18 cellular contexts compared by ENCODE assay signal in genomic region chr18:76791642-76792041, GRCh38. TPM values are rescaled to one million over a fixed set of nuclear protein-coding genes. Genes with fewer than 3 reads are reported as not detected.
A peak's percentile ranks its signal among the peaks of the same experiment; 100 is the strongest.
DNase-seq lines count a peak whose midpoint lies in the region; ATAC-seq, FAIRE-seq and TF ChIP-seq lines count a peak whose summit lies in the region.
"Had no signal": no experiment of that assay in that cellular context is flagged by ENCODE, and none has a peak within 500 bp of the region (broad histone marks: within the 10 kb centered on the region; RNA-seq: fewer than 3 reads in every experiment).

No MANE protein-coding gene starts in this region.

- no peak overlapping the region for H2AFZ ChIP-seq in astrocyte (ENCODE audit: low read depth, low read length)

- no peak overlapping the region for H3K9ac ChIP-seq in astrocyte (ENCODE audit: low read length)
- H3K9ac ChIP-seq: BLaER1 treated with 17β-estradiol and CSF1 and Interleukin-3, amounts not matched to agents 10 nM and 100 nM had no signal

- POLR2A ChIA-PET in activated naive CD8-positive, alpha-beta T cell treated with anti-CD3 and anti-CD28 coated beads, Interleukin-2, amount 10 ng/mL, durations not matched to agents 7 days and 5 days (lab: Charles Lee) = no interaction called here

- TF ChIP-seq POLR2A in gastrocnemius medialis (IDR thresholded peaks at IDR 0.05) = no peak

- intact Hi-C loops in gastrocnemius medialis (cut with DNase I; ENCODE audit: low total_unique reads) = no loop called here

- H3K27me3 ChIP-seq in astrocyte (ENCODE audit: insufficient read depth, low read length) (no peaks in the 10 kb centered on the region), gastrocnemius medialis (peaks cover 0 to 10% (median 8%) of the 10 kb centered on the region in 3 donors)

- in situ Hi-C loops in gastrocnemius medialis (cut with MboI; ENCODE audit: low sequenced_read_pairs in 4 of 4) = no loop called here

- H3K9me3 Mint-ChIP-seq in activated naive CD8-positive, alpha-beta T cell treated with anti-CD3 and anti-CD28 coated beads, Interleukin-2, amount 10 ng/mL, durations not matched to agents 7 days and 5 days = peaks cover 15% of the 10 kb centered on the region
- peaks cover 14% of the 10 kb centered on the region for H3K9me3 Mint-ChIP-seq in activated naive CD8-positive, alpha-beta T cell treated with anti-CD3 and anti-CD28 coated beads, Interleukin-2, amount 50 U/mL, for 24 hours
- peaks cover 19% of the 10 kb centered on the region for H3K9me3 Mint-ChIP-seq in astrocyte (ENCODE audit: unreplicated experiment)
- H3K9me3 Mint-ChIP-seq in endothelial cell (ENCODE audit: unreplicated experiment) = peaks cover 9% of the 10 kb centered on the region
- H3K9me3 Mint-ChIP-seq in progenitor cell of endocrine pancreas (ENCODE audit: low read depth) = peaks cover 24% of the 10 kb centered on the region

- no peaks in the 10 kb centered on the region for H3K79me2 ChIP-seq in astrocyte (ENCODE audit: insufficient read depth, low read length)

- no peak for TF ChIP-seq CTCF in astrocyte (IDR thresholded peaks at IDR 0.05; ENCODE audit: insufficient read depth, low read depth, low read length)
- no peak for TF ChIP-seq CTCF in endothelial cell (IDR thresholded peaks at IDR 0.05; ENCODE audit: unreplicated experiment)
- no peak for TF ChIP-seq CTCF in progenitor cell of endocrine pancreas (IDR thresholded peaks at IDR 0.05; ENCODE audit: unreplicated experiment)
- no peak for TF ChIP-seq CTCF in gastrocnemius medialis (IDR thresholded peaks at IDR 0.05 in 4 of 5, conservative IDR thresholded peaks at IDR 0.05 in 1 of 5)

- no peak overlapping the region for H3K4me3 ChIP-seq in astrocyte (ENCODE audit: insufficient read depth, low read depth, low read length)
- H3K4me3 ChIP-seq in gastrocnemius medialis = no peak overlapping the region
- H3K4me3 ChIP-seq: BLaER1 treated with 17β-estradiol and CSF1 and Interleukin-3, amounts not matched to agents 10 nM and 100 nM had no signal

- H4K20me1 ChIP-seq in astrocyte (ENCODE audit: insufficient read depth, low read length) = no peaks in the 10 kb centered on the region
- H4K20me1 ChIP-seq: BLaER1 treated with 17β-estradiol and CSF1 and Interleukin-3, amounts not matched to agents 10 nM and 100 nM had no signal

- H3K4me1 ChIP-seq in astrocyte (ENCODE audit: insufficient read depth, low read length) (no peaks in the 10 kb centered on the region), gastrocnemius medialis (no peaks in the 10 kb centered on the region)

- ATAC-seq in activated naive CD8-positive, alpha-beta T cell treated with anti-CD3 and anti-CD28 coated beads, Interleukin-2, amount 10 ng/mL, durations not matched to agents 7 days and 5 days (ENCODE audit: low read depth) = no peak
- ATAC-seq in activated naive CD8-positive, alpha-beta T cell treated with anti-CD3 and anti-CD28 coated beads, Interleukin-2, amount 50 U/mL, for 24 hours = no peak
- ATAC-seq in gastrocnemius medialis = no peak

- peak overlapping the region; percentile 5 for H3K4me2 ChIP-seq in astrocyte (ENCODE audit: low read length)
- H3K4me2 ChIP-seq: BLaER1 treated with 17β-estradiol and CSF1 and Interleukin-3, amounts not matched to agents 10 nM and 100 nM had no signal

- H3K36me3 ChIP-seq in astrocyte (ENCODE audit: insufficient read depth, low read length) (no peaks in the 10 kb centered on the region), gastrocnemius medialis (no peaks in the 10 kb centered on the region)

- H3K27ac Mint-ChIP-seq in activated naive CD8-positive, alpha-beta T cell treated with anti-CD3 and anti-CD28 coated beads, Interleukin-2, amount 10 ng/mL, durations not matched to agents 7 days and 5 days = peak overlapping the region; percentile 8
- H3K27ac Mint-ChIP-seq in activated naive CD8-positive, alpha-beta T cell treated with anti-CD3 and anti-CD28 coated beads, Interleukin-2, amount 50 U/mL, for 24 hours = no peak overlapping the region
- H3K27ac Mint-ChIP-seq in astrocyte (ENCODE audit: unreplicated experiment) (no peak overlapping the region), endothelial cell (ENCODE audit: unreplicated experiment) (peak overlapping the region; percentile 7), progenitor cell of endocrine pancreas (no peak overlapping the region)
- H3K27ac Mint-ChIP-seq: H9, HFFc6 had no signal

- FAIRE-seq in astrocyte (lab: Jason Lieb, UNC) = no peak
- FAIRE-seq: G401.6, GM12891 had no signal

- no peaks in the 10 kb centered on the region for H3K9me3 ChIP-seq in astrocyte (ENCODE audit: insufficient read depth, low read depth, low read length)
- H3K9me3 ChIP-seq in gastrocnemius medialis = no peaks in the 10 kb centered on the region

- no peak overlapping the region for H3K4me3 Mint-ChIP-seq in activated naive CD8-positive, alpha-beta T cell treated with anti-CD3 and anti-CD28 coated beads, Interleukin-2, amount 10 ng/mL, durations not matched to agents 7 days and 5 days
- no peak overlapping the region for H3K4me3 Mint-ChIP-seq in activated naive CD8-positive, alpha-beta T cell treated with anti-CD3 and anti-CD28 coated beads, Interleukin-2, amount 50 U/mL, for 24 hours
- H3K4me3 Mint-ChIP-seq in astrocyte (ENCODE audit: unreplicated experiment) (no peak overlapping the region), endothelial cell (ENCODE audit: unreplicated experiment) (no peak overlapping the region), progenitor cell of endocrine pancreas (ENCODE audit: low read depth) (no peak overlapping the region)
- H3K4me3 Mint-ChIP-seq: CD4-positive, CD25-positive, alpha-beta regulatory T cell; H9; HFFc6 had no signal

- no peak for DNase-seq in activated naive CD8-positive, alpha-beta T cell treated with anti-CD3 and anti-CD28 coated beads, Interleukin-2, amount 10 ng/mL, durations not matched to agents 7 days and 5 days
- no peak for DNase-seq in activated naive CD8-positive, alpha-beta T cell treated with anti-CD3 and anti-CD28 coated beads, Interleukin-2, amount 50 U/mL, for 24 hours
- DNase-seq in astrocyte (ENCODE audit: low read depth) (no peak), endothelial cell (ENCODE audit: low spot score) (no peak), epidermal melanocyte (ENCODE audit: insufficient read length, low spot score) (no peak), progenitor cell of endocrine pancreas (ENCODE audit: low spot score, unreplicated experiment) (no peak), gastrocnemius medialis (no peak)
- DNase-seq: ACHN; Calu3; CD4-positive, CD25-positive, alpha-beta regulatory T cell; DMS79; GOT3; H9; HFFc6 had no signal

- H3K4me1 Mint-ChIP-seq in activated naive CD8-positive, alpha-beta T cell treated with anti-CD3 and anti-CD28 coated beads, Interleukin-2, amount 10 ng/mL, durations not matched to agents 7 days and 5 days = peaks cover 7% of the 10 kb centered on the region
- peaks cover 5% of the 10 kb centered on the region for H3K4me1 Mint-ChIP-seq in activated naive CD8-positive, alpha-beta T cell treated with anti-CD3 and anti-CD28 coated beads, Interleukin-2, amount 50 U/mL, for 24 hours
- H3K4me1 Mint-ChIP-seq in astrocyte (ENCODE audit: low read depth, unreplicated experiment) (no peaks in the 10 kb centered on the region), endothelial cell (ENCODE audit: unreplicated experiment) (no peaks in the 10 kb centered on the region), progenitor cell of endocrine pancreas (ENCODE audit: low read depth) (no peaks in the 10 kb centered on the region)

- H3K36me3 Mint-ChIP-seq in activated naive CD8-positive, alpha-beta T cell treated with anti-CD3 and anti-CD28 coated beads, Interleukin-2, amount 10 ng/mL, durations not matched to agents 7 days and 5 days = peaks cover 3% of the 10 kb centered on the region
- H3K36me3 Mint-ChIP-seq in activated naive CD8-positive, alpha-beta T cell treated with anti-CD3 and anti-CD28 coated beads, Interleukin-2, amount 50 U/mL, for 24 hours (ENCODE audit: low read depth) = no peaks in the 10 kb centered on the region
- H3K36me3 Mint-ChIP-seq in astrocyte (ENCODE audit: low read depth, unreplicated experiment) (peaks cover 2% of the 10 kb centered on the region), endothelial cell (ENCODE audit: low read depth, unreplicated experiment) (peaks cover 9% of the 10 kb centered on the region), progenitor cell of endocrine pancreas (ENCODE audit: insufficient read depth) (peaks cover 5% of the 10 kb centered on the region)
- H3K36me3 Mint-ChIP-seq: CD4-positive, CD25-positive, alpha-beta regulatory T cell had no signal

- H3K27me3 Mint-ChIP-seq in activated naive CD8-positive, alpha-beta T cell treated with anti-CD3 and anti-CD28 coated beads, Interleukin-2, amount 10 ng/mL, durations not matched to agents 7 days and 5 days = peaks cover 15% of the 10 kb centered on the region
- peaks cover 12% of the 10 kb centered on the region for H3K27me3 Mint-ChIP-seq in activated naive CD8-positive, alpha-beta T cell treated with anti-CD3 and anti-CD28 coated beads, Interleukin-2, amount 50 U/mL, for 24 hours
- H3K27me3 Mint-ChIP-seq in astrocyte (ENCODE audit: low read depth, unreplicated experiment) = no peaks in the 10 kb centered on the region
- H3K27me3 Mint-ChIP-seq in endothelial cell (ENCODE audit: unreplicated experiment) = peaks cover 2% of the 10 kb centered on the region
- no peaks in the 10 kb centered on the region for H3K27me3 Mint-ChIP-seq in progenitor cell of endocrine pancreas

- H3K27ac ChIP-seq in astrocyte (ENCODE audit: low read depth, low read length) (no peak overlapping the region), gastrocnemius medialis (no peak overlapping the region)
- H3K27ac ChIP-seq: BLaER1 treated with 17β-estradiol and CSF1 and Interleukin-3, amounts not matched to agents 10 nM and 100 nM; HL-60 had no signal

RNA-seq across cellular contexts. Expression of gene ZNF236, which starts 30.7 kb away (rescaled TPM):
- 10 to 100 TPM; 23.7 to 25.5 TPM for total RNA-seq in activated naive CD8-positive, alpha-beta T cell treated with anti-CD3 and anti-CD28 coated beads, Interleukin-2, amount 10 ng/mL, durations not matched to agents 7 days and 5 days
- total RNA-seq in astrocyte (10.9 and 13.3 TPM in 2 replicates), endothelial cell (ENCODE audit: unreplicated experiment) (19.4 TPM), progenitor cell of endocrine pancreas (28.9 and 32.5 TPM in 2 replicates), gastrocnemius medialis (1 to 10 TPM; 6.2 to 7.1 (median 6.5) TPM)

Comparison
In these comparisons a context has a peak if more than half of its experiments do, and no peak if none do; other contexts are left out.
1. H3K27ac Mint-ChIP-seq: peak in activated naive CD8-positive, alpha-beta T cell treated with anti-CD3 and anti-CD28 coated beads, Interleukin-2, amount 10 ng/mL, durations not matched to agents 7 days and 5 days (single experiment) and endothelial cell (single experiment); none in activated naive CD8-positive, alpha-beta T cell treated with anti-CD3 and anti-CD28 coated beads, Interleukin-2, amount 50 U/mL, for 24 hours (single experiment), astrocyte (single experiment) and progenitor cell of endocrine pancreas (single experiment).